In the genomic region with DNA sequence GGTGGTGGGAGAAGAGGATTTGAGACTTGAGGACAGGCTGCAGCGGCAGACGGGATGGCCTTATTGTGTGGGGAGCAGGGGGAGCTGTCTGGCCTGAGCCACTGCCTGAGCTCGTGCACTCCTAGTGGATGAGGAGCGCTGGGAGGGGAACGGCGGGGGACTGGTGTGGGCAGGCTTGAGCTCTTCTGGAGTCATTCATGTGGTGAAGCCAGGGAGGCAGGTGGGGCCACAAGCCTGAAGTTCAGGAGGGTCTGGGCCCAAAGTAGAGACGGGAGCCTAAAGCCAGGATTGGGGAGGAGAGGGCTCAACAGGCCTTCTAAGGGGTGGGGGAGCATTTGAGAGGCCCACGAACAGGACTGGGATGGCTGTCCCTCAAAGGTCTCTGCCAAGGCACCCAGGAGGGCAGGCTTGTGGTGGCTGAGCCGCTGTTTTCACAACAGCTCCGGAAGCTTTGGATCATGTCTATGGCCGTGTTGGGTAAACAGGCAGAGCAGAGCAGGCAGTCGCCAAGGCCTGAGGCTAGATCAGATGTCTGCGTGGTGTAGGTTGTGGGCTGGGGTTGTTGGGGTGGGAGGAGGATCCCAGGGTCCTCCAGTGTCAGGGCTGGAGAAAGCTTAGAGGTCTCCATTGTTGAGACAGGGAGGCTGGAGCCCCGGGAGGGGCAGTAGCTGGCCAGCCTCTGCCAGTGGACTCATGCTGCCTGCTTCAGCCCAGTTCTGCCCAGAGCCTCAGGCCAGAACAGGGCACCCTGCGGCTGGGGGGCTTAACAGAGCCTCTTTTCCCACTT, we compare ENCODE assay signal across 10 cellular contexts. TPM values are rescaled to one million over a fixed set of nuclear protein-coding genes. Genes with fewer than 3 reads are reported as not detected.
A peak's percentile ranks its signal among the peaks of the same experiment; 100 is the strongest.
DNase-seq lines count a peak whose midpoint lies in the region; ATAC-seq, FAIRE-seq and TF ChIP-seq lines count a peak whose summit lies in the region.
"Had no signal": no experiment of that assay in that cellular context is flagged by ENCODE, and none has a peak within 500 bp of the region (broad histone marks: within the 10 kb centered on the region; RNA-seq: fewer than 3 reads in every experiment).

No MANE protein-coding gene starts in this region.

- H3K36me3 ChIP-seq in K562 (ENCODE audit: control insufficient read depth, insufficient read depth, low read length) (peaks cover 6% of the 10 kb centered on the region; the same call in 1 of the 3 replicates), muscle layer of duodenum (ENCODE audit: control insufficient read depth in 1 of 2, insufficient read depth in 2 of 2, low read length in 2 of 2) (no peaks in the 10 kb centered on the region)

- POLR2A ChIA-PET in K562 (lab: Yijun Ruan, JAX), result no interaction called here

- in situ Hi-C loops in KBM-7 (cut with MboI; ENCODE audit: low pct_unique_long_range_greater_than_20kb, low sequenced_read_pairs), result no loop called here
- in situ Hi-C loops in K562 (cut with MboI), result no loop called here

- H3K9ac ChIP-seq in K562 (ENCODE audit: insufficient read depth in 1 of 2, low read depth in 2 of 2, low read length in 2 of 2), result peak overlapping the region in 1 of 2 experiments; percentile 1; a peak in 2 of 4 replicates

- H3K27ac ChIP-seq in K562 (ENCODE audit: extremely low read depth, low read depth, low read length) (no peak overlapping the region), muscle layer of duodenum (ENCODE audit: low read length) (peak overlapping the region; percentile 54)

- no peaks in the 10 kb centered on the region; the same call in 2 of the 3 replicates for H3K79me2 ChIP-seq in K562 (ENCODE audit: control insufficient read depth, insufficient read depth, low read length)

- H3K4me3 ChIP-seq in K562 (no peak overlapping the region), muscle layer of duodenum (ENCODE audit: low read depth in 1 of 2, low read length in 2 of 2) (no peak overlapping the region)

- DNase-seq in CD1c-positive myeloid dendritic cell (ENCODE audit: extremely low spot score) (peak; percentile 35), KBM-7 (peak; percentile 72), K562 (ENCODE audit: extremely low read depth in 1 of 4, low spot score in 3 of 4) (no peak)
- no peak for DNase-seq in stimulated activated CD4-positive, alpha-beta T cell treated with anti-CD3 and anti-CD28 coated beads, Interleukin-2, amount 100 ng/mL, for 24 hours
- DNase-seq: NCI-H345 had no signal

- ATAC-seq in K562, result peak; percentile 44
- ATAC-seq in HG02973 (IDR thresholded peaks at IDR 0.05; ENCODE audit: unreplicated experiment), result no peak
- ATAC-seq in HG03442 (IDR thresholded peaks at IDR 0.05; ENCODE audit: unreplicated experiment), result no peak
- no peak for ATAC-seq in GM18870 (IDR thresholded peaks at IDR 0.05; ENCODE audit: unreplicated experiment)
- ATAC-seq: HCT116 had no signal

- no peak for TF ChIP-seq RAD21 in K562 (CRISPR knock-in tag; conservative IDR thresholded peaks at IDR 0.05 in 1 of 2, IDR thresholded peaks at IDR 0.05 in 1 of 2)

- WGBS in K562 (ENCODE audit: insufficient coverage, low coverage, missing lambda C conversion rate), result 52% methylated on average over 5 of the region's 15 CpGs

- intact Hi-C loops in K562 (cut with micrococcal nuclease), result no loop called here

- no peak overlapping the region for H3K4me2 ChIP-seq in K562 (ENCODE audit: insufficient read depth, low read length)

- H3K9me3 ChIP-seq in K562 (replicated peaks; ENCODE audit: control insufficient read depth, insufficient read depth, low read depth, low read length) (no peaks in the 10 kb centered on the region), muscle layer of duodenum (ENCODE audit: control insufficient read depth in 1 of 2, low read length in 2 of 2) (no peaks in the 10 kb centered on the region)

- peak in 1 of 3 experiments; percentile 10; a peak in 1 of 6 replicates for TF ChIP-seq CTCF in K562 (IDR thresholded peaks at IDR 0.05 in 2 of 3, conservative IDR thresholded peaks at IDR 0.05 in 1 of 3; ENCODE audit: insufficient read depth in 2 of 3, low read depth in 1 of 3, low read length in 3 of 3)

- TF ChIP-seq EP300 in K562 (IDR thresholded peaks at IDR 0.05; ENCODE audit: low read length), result no peak

- H3K9me1 ChIP-seq in K562 (ENCODE audit: control insufficient read depth, insufficient read depth, low read length), result peaks cover 2% of the 10 kb centered on the region

- H2AFZ ChIP-seq in K562 (ENCODE audit: low read depth, low read length), result no peak overlapping the region

- no TSS peak for BruUV-seq in K562 (replicated peaks; lab: Mats Ljungman, UMichigan)

- no peaks in the 10 kb centered on the region for H3K27me3 ChIP-seq in K562 (ENCODE audit: control insufficient read depth in 2 of 2, insufficient read depth in 2 of 2, low read length in 2 of 2)
- no peaks in the 10 kb centered on the region for H3K27me3 ChIP-seq in muscle layer of duodenum (ENCODE audit: low read depth, low read length)

- CTCF ChIA-PET in K562 (lab: Yijun Ruan, JAX; ENCODE audit: low intra/inter-chr PET ratio), result no interaction called here

- H3K4me1 ChIP-seq in K562 (replicated peaks in 1 of 2; ENCODE audit: control insufficient read depth in 2 of 2, insufficient read depth in 2 of 2, low read length in 2 of 2) (peaks cover 7 to 28% of the 10 kb centered on the region in 2 experiments; a peak in 4 of 5 replicates), muscle layer of duodenum (ENCODE audit: control insufficient read depth in 1 of 2, insufficient read depth in 2 of 2, low read length in 2 of 2) (peaks cover 14 to 35% of the 10 kb centered on the region in 2 donors)

- peaks cover 8% of the 10 kb centered on the region for H4K20me1 ChIP-seq in K562 (replicated peaks; ENCODE audit: control insufficient read depth, insufficient read depth, low read length)

- no peak for TF ChIP-seq POLR2A in K562 (conservative IDR thresholded peaks at IDR 0.05)

- FAIRE-seq in K562 (lab: Jason Lieb, UNC), result no peak

RNA-seq across cellular contexts. Expression of a gene that starts 8.2 kb away (rescaled TPM):
- 9.7 and 22.9 TPM in 2 replicates for total RNA-seq in K562 (2011; cell fraction: chromatin; rRNA removed; ENCODE audit: low replicate concordance)
- 11.8 and 13.8 TPM in 2 replicates for total RNA-seq in K562 (2011; cell fraction: nucleolus; rRNA removed)
- 10.5 and 11.8 TPM in 2 replicates for total RNA-seq in K562 (2011; cell fraction: nucleoplasm; rRNA removed)
- 3.0 and 4.6 TPM in 2 replicates for total RNA-seq in K562 (2014; rRNA removed)
- total RNA-seq in K562 (2014; rRNA removed; fragmentation: Illumina TruSeq; extraction: Trizol), result 4.2 and 4.4 TPM in 2 replicates
- total RNA-seq in K562 (2015; rRNA removed; fragmentation: Illumina TruSeq; extraction: Trizol), result 5.9 and 6.1 TPM in 2 replicates
- total RNA-seq in K562 (2021), result 15.7 and 16.0 TPM in 2 replicates
- 15.3 and 16.0 TPM in 2 replicates for polyA plus RNA-seq in K562 (2011; rRNA removed)
- polyA plus RNA-seq in K562 (2011; cell fraction: cytosol; rRNA removed), result 16.0 and 19.6 TPM in 2 replicates
- 21.6 and 24.8 TPM in 2 replicates for polyA plus RNA-seq in K562 (2011; cell fraction: nucleus; rRNA removed)
- 12.8 and 15.7 TPM in 2 replicates for polyA plus RNA-seq in K562 (2012)
- polyA plus RNA-seq in K562 (2014; fragmentation: Illumina TruSeq; extraction: Trizol), result 18.8 and 19.5 TPM in 2 replicates
- polyA plus RNA-seq in K562 (2014; fragmentation: Nextera tagmentation; extraction: Ambion mirVana), result 1 to 10 TPM; 2.5 to 4.1 TPM
- polyA plus RNA-seq in K562 (2014; rRNA removed), result 14.1 and 14.3 TPM in 2 replicates
- 12.2 and 14.1 TPM in 2 replicates for polyA minus RNA-seq in K562 (2011; rRNA and poly(A)+ RNA removed)
- 8.0 and 9.1 TPM in 2 replicates for polyA minus RNA-seq in K562 (2011; cell fraction: cytosol; rRNA and poly(A)+ RNA removed)
- polyA minus RNA-seq in K562 (2011; cell fraction: nucleus; rRNA and poly(A)+ RNA removed), result 7.3 and 9.6 TPM in 2 replicates

RNA-seq across cellular contexts. Expression of a gene that starts 39.0 kb away (rescaled TPM):
- 24.4 and 29.3 TPM in 2 replicates for total RNA-seq in K562 (2011; cell fraction: chromatin; rRNA removed; ENCODE audit: low replicate concordance)
- 21.2 and 22.3 TPM in 2 replicates for total RNA-seq in K562 (2011; cell fraction: nucleolus; rRNA removed)
- 25.0 and 27.3 TPM in 2 replicates for total RNA-seq in K562 (2011; cell fraction: nucleoplasm; rRNA removed)
- total RNA-seq in K562 (2014; rRNA removed) (4.4 and 6.2 TPM in 2 replicates), K562 (2014; rRNA removed; fragmentation: Illumina TruSeq; extraction: Trizol) (6.1 and 6.2 TPM in 2 replicates), K562 (2015; rRNA removed; fragmentation: Illumina TruSeq; extraction: Trizol) (5.0 and 6.0 TPM in 2 replicates), K562 (2021) (10.9 and 13.9 TPM in 2 replicates)
- polyA plus RNA-seq in K562 (2011; rRNA removed) (16.5 and 23.8 TPM in 2 replicates), K562 (2014; fragmentation: Illumina TruSeq; extraction: Trizol) (10.5 and 11.3 TPM in 2 replicates), K562 (2014; fragmentation: Nextera tagmentation; extraction: Ambion mirVana) (1 to 10 TPM; 7.4 to 9.0 TPM), K562 (2014; rRNA removed) (8.9 and 10.1 TPM in 2 replicates)
- 22.8 and 23.1 TPM in 2 replicates for polyA plus RNA-seq in K562 (2011; cell fraction: cytosol; rRNA removed)
- polyA plus RNA-seq in K562 (2011; cell fraction: nucleus; rRNA removed), result 12.2 and 13.6 TPM in 2 replicates
- polyA plus RNA-seq in K562 (2012), result 11.8 and 16.9 TPM in 2 replicates
- 26.4 and 34.0 TPM in 2 replicates for polyA minus RNA-seq in K562 (2011; rRNA and poly(A)+ RNA removed)
- polyA minus RNA-seq in K562 (2011; cell fraction: cytosol; rRNA and poly(A)+ RNA removed), result 4.4 and 10.6 TPM in 2 replicates
- polyA minus RNA-seq in K562 (2011; cell fraction: nucleus; rRNA and poly(A)+ RNA removed), result 7.3 and 8.2 TPM in 2 replicates

Comparison
In these comparisons a context has a peak if more than half of its experiments do, and no peak if none do; other contexts are left out.
1. DNase-seq: peak in CD1c-positive myeloid dendritic cell (single experiment) and KBM-7 (single experiment); none in K562 (0 of 4) and stimulated activated CD4-positive, alpha-beta T cell treated with anti-CD3 and anti-CD28 coated beads, Interleukin-2, amount 100 ng/mL, for 24 hours (0 of 2).